In the genomic region with DNA sequence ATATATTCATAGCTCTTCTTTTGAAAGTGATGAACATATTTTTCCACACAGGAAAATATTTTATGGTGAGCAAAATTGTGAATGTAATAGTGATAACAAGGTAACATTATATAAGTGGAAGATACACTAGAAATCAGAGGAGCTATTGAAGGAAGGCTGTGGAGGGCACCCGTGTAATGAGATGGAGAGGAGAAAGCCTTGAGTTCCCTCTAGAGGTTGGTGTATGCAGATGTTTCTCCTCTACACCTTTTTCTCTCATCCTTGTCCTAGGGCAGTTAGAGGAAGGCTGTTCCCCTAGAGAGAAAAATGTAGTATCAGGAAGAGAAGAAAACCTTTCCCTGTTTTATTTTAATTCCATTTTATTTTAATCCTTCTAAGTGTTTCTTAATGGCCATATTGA, we compare ENCODE assay signal across 14 cellular contexts. TPM values are rescaled to one million over a fixed set of nuclear protein-coding genes. Genes with fewer than 3 reads are reported as not detected.
DNase-seq lines count a peak whose midpoint lies in the region; ATAC-seq and TF ChIP-seq lines count a peak whose summit lies in the region.
"Had no signal": no experiment of that assay in that cellular context is flagged by ENCODE, and none has a peak within 500 bp of the region (broad histone marks: within the 10 kb centered on the region; RNA-seq: fewer than 3 reads in every experiment).

No MANE protein-coding gene starts in this region.

- H3K79me2 ChIP-seq in OCI-LY3 (ENCODE audit: low read length), result no peaks in the 10 kb centered on the region

- DNase-seq in A172 (ENCODE audit: low spot score) (peak; percentile 39), iPS-NIHi11 (ENCODE audit: low spot score) (peak; percentile 55), DMS79 (lab: John Stamatoyannopoulos, UW) (no peak), NCI-H748 treated with DMSO at 0.1 percent for 48 hours (lab: John Stamatoyannopoulos, UW) (no peak)
- no peak for DNase-seq in activated CD4-positive, CD25-positive, alpha-beta regulatory T cell (lab: John Stamatoyannopoulos, UW)
- DNase-seq: activated naive CD8-positive, alpha-beta T cell treated with anti-CD3 and anti-CD28 coated beads, Interleukin-2, amount 10 ng/mL, durations not matched to agents 7 days and 5 days; CD4-positive, alpha-beta T cell; effector memory CD8-positive, alpha-beta T cell; RPMI8226; stimulated activated CD4-positive, alpha-beta T cell treated with anti-CD3 and anti-CD28 coated beads, Interleukin-2, amount 100 ng/mL, for 24 hours had no signal

- no peak for ATAC-seq in HG03280 (IDR thresholded peaks at IDR 0.05; ENCODE audit: unreplicated experiment)
- ATAC-seq: effector memory CD8-positive, alpha-beta T cell had no signal

- no peak overlapping the region for H3K9ac ChIP-seq in OCI-LY3 (ENCODE audit: low read length)

- H3K4me3 ChIP-seq in OCI-LY3 (ENCODE audit: low read length), result no peak overlapping the region

- TF ChIP-seq CTCF in GM12872 (IDR thresholded peaks at IDR 0.05; ENCODE audit: insufficient read depth, low read depth, low read length) (0 out of 3 replicates have a peak, but pooled peaks have one; percentile 20), OCI-LY3 (IDR thresholded peaks at IDR 0.05; ENCODE audit: low read depth, low read length) (peak; percentile 55)

- no peak overlapping the region for H3K4me2 ChIP-seq in OCI-LY3 (ENCODE audit: low read length)

- H3K9me3 ChIP-seq in OCI-LY3 (ENCODE audit: insufficient read depth, low read length), result no peaks in the 10 kb centered on the region

- no peaks in the 10 kb centered on the region for H3K4me1 ChIP-seq in OCI-LY3 (ENCODE audit: low read length)

- no peak overlapping the region for H3K27ac ChIP-seq in OCI-LY3 (ENCODE audit: low read length)

- no peaks in the 10 kb centered on the region for H3K27me3 ChIP-seq in OCI-LY3 (ENCODE audit: low read depth, low read length)

- no peaks in the 10 kb centered on the region for H4K20me1 ChIP-seq in OCI-LY3 (ENCODE audit: insufficient read depth, low read length)

- H2AFZ ChIP-seq in OCI-LY3 (ENCODE audit: low read depth, low read length), result no peak overlapping the region

- H3K36me3 ChIP-seq in OCI-LY3 (replicated peaks; ENCODE audit: low read depth, low read length), result no peaks in the 10 kb centered on the region

RNA-seq across cellular contexts. Expression of a gene that starts 54.6 kb away (rescaled TPM):
- 0.16 TPM in 1 of 2 replicates, not detected in the other for total RNA-seq in A172 (2014; rRNA removed; shearing (Covaris generic))
- total RNA-seq: activated naive CD8-positive, alpha-beta T cell treated with anti-CD3 and anti-CD28 coated beads, Interleukin-2, amount 10 ng/mL, durations not matched to agents 7 days and 5 days; CD4-positive, alpha-beta T cell; M059J had no signal

Comparison
In these comparisons a context has a peak if more than half of its experiments do, and no peak if none do; other contexts are left out.
1. DNase-seq: peak in A172 (single experiment) and iPS-NIHi11 (single experiment); none in activated CD4-positive, CD25-positive, alpha-beta regulatory T cell (0 of 4), DMS79 (single experiment) and NCI-H748 treated with DMSO at 0.1 percent for 48 hours (single experiment).